ENCODE assay signal across 14 cellular contexts in the genomic region with DNA sequence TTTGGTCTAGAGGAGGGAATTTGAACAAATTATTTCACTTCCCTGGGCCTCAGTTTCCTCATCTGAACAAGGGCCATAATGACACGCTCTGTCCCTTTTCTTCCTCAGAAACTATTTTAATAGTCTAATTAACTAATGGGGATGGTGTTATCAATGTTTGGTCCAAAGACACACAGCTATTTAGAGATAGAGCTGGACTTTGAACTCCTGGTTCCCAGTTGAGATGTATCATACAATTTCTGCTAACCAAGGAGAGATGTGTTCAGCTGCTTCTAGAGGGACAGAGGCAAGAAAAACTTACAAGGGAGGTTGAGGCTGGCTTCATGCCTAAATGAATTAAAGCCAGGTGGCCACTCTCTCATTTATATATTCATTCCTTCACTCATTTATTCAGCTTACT.
DNase-seq lines count a peak whose midpoint lies in the region; ATAC-seq, FAIRE-seq and TF ChIP-seq lines count a peak whose summit lies in the region.
"Had no signal": no experiment of that assay in that cellular context is flagged by ENCODE, and none has a peak within 500 bp of the region (broad histone marks: within the 10 kb centered on the region; RNA-seq: fewer than 3 reads in every experiment).

No MANE protein-coding gene starts in this region.

- no peaks in the 10 kb centered on the region for H3K79me1 ChIP-seq in mesendoderm (ENCODE audit: low read length)

- H3K23ac ChIP-seq in mesendoderm (ENCODE audit: low read length): no peak overlapping the region

- H3K79me2 ChIP-seq in astrocyte (ENCODE audit: insufficient read depth, low read length) (no peaks in the 10 kb centered on the region), mesendoderm (ENCODE audit: control insufficient read depth, insufficient read depth, low read length) (no peaks in the 10 kb centered on the region), smooth muscle cell (ENCODE audit: low read depth) (no peaks in the 10 kb centered on the region)

- H4K5ac ChIP-seq in mesendoderm (ENCODE audit: low read length): no peak overlapping the region

- POLR2A ChIA-PET in HEK293 (lab: Yijun Ruan, JAX): interaction anchor here (0.7 to 0.9 kb wide), 2 partner anchors 89 to 91 kb away, joined by 3 to 4 read pairs; a partner anchor contains a TSS

- H2BK120ac ChIP-seq in mesendoderm (ENCODE audit: low read depth, low read length): no peak overlapping the region

- no peak overlapping the region for H3K18ac ChIP-seq in mesendoderm (ENCODE audit: low read length)

- no peaks in the 10 kb centered on the region for H3K9me3 ChIP-seq in HEK293 (ENCODE audit: control insufficient read depth, insufficient read depth, low read depth, low read length)
- no peaks in the 10 kb centered on the region for H3K9me3 ChIP-seq in astrocyte (ENCODE audit: insufficient read depth, low read depth, low read length)
- H3K9me3 ChIP-seq in smooth muscle cell (replicated peaks; ENCODE audit: low read depth): no peaks in the 10 kb centered on the region
- H3K9me3 ChIP-seq: lower lobe of right lung, ovary, thyroid gland had no signal

- ATAC-seq in HG03159 (IDR thresholded peaks at IDR 0.05; ENCODE audit: unreplicated experiment): no peak

- H3K27me3 ChIP-seq in astrocyte (ENCODE audit: insufficient read depth, low read length) (no peaks in the 10 kb centered on the region), mesendoderm (ENCODE audit: insufficient read depth, low read length, poor library complexity) (no peaks in the 10 kb centered on the region), smooth muscle cell (ENCODE audit: low read depth) (no peaks in the 10 kb centered on the region)
- H3K27me3 ChIP-seq: brain microvascular endothelial cell, ovary, thyroid gland had no signal

- peaks cover 8% of the 10 kb centered on the region for H3K4me1 Mint-ChIP-seq in astrocyte (ENCODE audit: low read depth, unreplicated experiment)

- peaks cover 4% of the 10 kb centered on the region for H3F3A ChIP-seq in smooth muscle cell (ENCODE audit: low read depth)

- no peak overlapping the region for H2BK15ac ChIP-seq in mesendoderm (replicated peaks; ENCODE audit: low read depth)

- no peaks in the 10 kb centered on the region for H4K20me1 ChIP-seq in astrocyte (ENCODE audit: insufficient read depth, low read length)
- no peaks in the 10 kb centered on the region for H4K20me1 ChIP-seq in smooth muscle cell (ENCODE audit: low read depth)

- H4K8ac ChIP-seq in mesendoderm (ENCODE audit: low read depth, low read length): no peak overlapping the region

- H3K56ac ChIP-seq in mesendoderm (ENCODE audit: low read length): no peak overlapping the region

- no peak overlapping the region for H3K4me3 Mint-ChIP-seq in astrocyte (ENCODE audit: unreplicated experiment)
- H3K4me3 Mint-ChIP-seq: activated naive CD8-positive, alpha-beta T cell treated with anti-CD3 and anti-CD28 coated beads, Interleukin-2, amount 50 U/mL, for 24 hours had no signal

- H3K27ac ChIP-seq in HEK293 (ENCODE audit: extremely low read depth, low read depth, low read length): no peak overlapping the region
- H3K27ac ChIP-seq in astrocyte (ENCODE audit: low read depth, low read length): no peak overlapping the region
- H3K27ac ChIP-seq in mesendoderm (ENCODE audit: low read depth, low read length): no peak overlapping the region
- H3K27ac ChIP-seq in smooth muscle cell (ENCODE audit: low read depth): no peak overlapping the region
- H3K27ac ChIP-seq: brain microvascular endothelial cell, lower lobe of right lung, ovary had no signal

- H3K27ac Mint-ChIP-seq in astrocyte (ENCODE audit: unreplicated experiment): no peak overlapping the region
- H3K27ac Mint-ChIP-seq: activated naive CD8-positive, alpha-beta T cell treated with anti-CD3 and anti-CD28 coated beads, Interleukin-2, amount 50 U/mL, for 24 hours; CD4-positive, alpha-beta memory T cell had no signal

- no peak overlapping the region for H2AK5ac ChIP-seq in mesendoderm (ENCODE audit: low read length)

- H3K4me1 ChIP-seq in HEK293 (ENCODE audit: control insufficient read depth, insufficient read depth, low read length) (peaks cover 3% of the 10 kb centered on the region; the same call in 1 of the 2 replicates), astrocyte (ENCODE audit: insufficient read depth, low read length) (peaks cover 6% of the 10 kb centered on the region), mesendoderm (ENCODE audit: control insufficient read depth, low read depth, low read length) (peaks cover 3% of the 10 kb centered on the region), smooth muscle cell (ENCODE audit: low read depth) (no peaks in the 10 kb centered on the region)
- H3K4me1 ChIP-seq: lower lobe of right lung had no signal

- peak overlapping the region; percentile 39 for H3K4ac ChIP-seq in mesendoderm (ENCODE audit: low read depth, low read length)

- H3K36me3 ChIP-seq in HEK293 (ENCODE audit: control insufficient read depth in 2 of 2, insufficient read depth in 1 of 2, low read length in 2 of 2) (no peaks in the 10 kb centered on the region), astrocyte (ENCODE audit: insufficient read depth, low read length) (no peaks in the 10 kb centered on the region), mesendoderm (ENCODE audit: control insufficient read depth, insufficient read depth, low read length) (no peaks in the 10 kb centered on the region), smooth muscle cell (ENCODE audit: low read depth) (no peaks in the 10 kb centered on the region)
- H3K36me3 ChIP-seq: brain microvascular endothelial cell, lower lobe of right lung, ovary, thyroid gland had no signal

- peaks cover 2% of the 10 kb centered on the region for H3K9me3 Mint-ChIP-seq in astrocyte (ENCODE audit: unreplicated experiment)
- H3K9me3 Mint-ChIP-seq: activated naive CD8-positive, alpha-beta T cell treated with anti-CD3 and anti-CD28 coated beads, Interleukin-2, amount 50 U/mL, for 24 hours; CD4-positive, alpha-beta memory T cell had no signal

- no peak for FAIRE-seq in astrocyte (lab: Jason Lieb, UNC)

- H3K4me2 ChIP-seq in astrocyte (ENCODE audit: low read length) (peak overlapping the region; percentile 76), mesendoderm (ENCODE audit: low read length) (no peak overlapping the region), smooth muscle cell (no peak overlapping the region)

- H3K4me3 ChIP-seq in HEK293 (ENCODE audit: low read depth, low read length): no peak overlapping the region
- H3K4me3 ChIP-seq in astrocyte (ENCODE audit: insufficient read depth, low read depth, low read length): no peak overlapping the region
- no peak overlapping the region for H3K4me3 ChIP-seq in mesendoderm (ENCODE audit: low read length)
- no peak overlapping the region for H3K4me3 ChIP-seq in smooth muscle cell
- H3K4me3 ChIP-seq: lower lobe of right lung, ovary, thyroid gland had no signal

- TF ChIP-seq CTCF in HEK293 (tag by site-specific recombination; IDR thresholded peaks at IDR 0.05) (no peak), astrocyte (IDR thresholded peaks at IDR 0.05; ENCODE audit: insufficient read depth, low read depth, low read length) (no peak), smooth muscle cell (IDR thresholded peaks at IDR 0.05; ENCODE audit: borderline replicate concordance, insufficient read depth, poor library complexity, severe bottlenecking) (no peak)

- no peaks in the 10 kb centered on the region for H3K27me3 Mint-ChIP-seq in astrocyte (ENCODE audit: low read depth, unreplicated experiment)

- H3K9ac ChIP-seq in astrocyte (ENCODE audit: low read length) (no peak overlapping the region), mesendoderm (ENCODE audit: low read length) (no peak overlapping the region), smooth muscle cell (ENCODE audit: low read depth) (no peak overlapping the region)

- no peaks in the 10 kb centered on the region for H3K36me3 Mint-ChIP-seq in astrocyte (ENCODE audit: low read depth, unreplicated experiment)
- H3K36me3 Mint-ChIP-seq: CD4-positive, alpha-beta memory T cell had no signal

- H2AFZ ChIP-seq in astrocyte (ENCODE audit: low read depth, low read length) (peak overlapping the region; percentile 73), smooth muscle cell (ENCODE audit: low read depth) (peak overlapping the region; percentile 91)

- no peak overlapping the region for H2BK5ac ChIP-seq in mesendoderm (ENCODE audit: low read length)

- DNase-seq in astrocyte (ENCODE audit: low read depth) (no peak), mesendoderm (no peak), smooth muscle cell (lab: John Stamatoyannopoulos, UW; ENCODE audit: unreplicated experiment) (no peak), GM19240 (ENCODE audit: insufficient read length, low spot score) (no peak), hippocampal formation (lab: John Stamatoyannopoulos, UW) (no peak)
- no peak for DNase-seq in activated CD4-positive, alpha-beta T cell treated with anti-CD3 and anti-CD28 coated beads, Interleukin-2, amount 50 U/mL, for 1 hour

- CTCF ChIA-PET in HEK293 (lab: Yijun Ruan, JAX): interaction anchor here (0.5 to 3.4 kb wide), 27 partner anchors 11 to 219 kb away, joined by 3 to 27 read pairs (median 4); no protein-coding TSS in a partner anchor

- WGBS in mesendoderm (ENCODE audit: extremely low coverage, insufficient coverage, low lambda C conversion rate): no CpG with 5 or more reads among the region's 1 CpG
- WGBS in smooth muscle cell (ENCODE audit: low lambda C conversion rate): 96% methylated on average over 1 of the region's 1 CpG

TF ChIP-seq in HEK293, 187 proteins besides CTCF, POLR2A, EP300 and RAD21 (continues in another document):
- TF ChIP-seq ZNF202 (tag by site-specific recombination; IDR thresholded peaks at IDR 0.05; ENCODE audit: borderline replicate concordance) (no peak), YY1 (tag by site-specific recombination; IDR thresholded peaks at IDR 0.05) (no peak), ZNF664 (tag by site-specific recombination; IDR thresholded peaks at IDR 0.05) (0 out of 2 replicates have a peak, but pooled peaks have one; percentile 16), ZBTB20 (tag by site-specific recombination; IDR thresholded peaks at IDR 0.05) (no peak)
- TF ChIP-seq, protein P1, sequence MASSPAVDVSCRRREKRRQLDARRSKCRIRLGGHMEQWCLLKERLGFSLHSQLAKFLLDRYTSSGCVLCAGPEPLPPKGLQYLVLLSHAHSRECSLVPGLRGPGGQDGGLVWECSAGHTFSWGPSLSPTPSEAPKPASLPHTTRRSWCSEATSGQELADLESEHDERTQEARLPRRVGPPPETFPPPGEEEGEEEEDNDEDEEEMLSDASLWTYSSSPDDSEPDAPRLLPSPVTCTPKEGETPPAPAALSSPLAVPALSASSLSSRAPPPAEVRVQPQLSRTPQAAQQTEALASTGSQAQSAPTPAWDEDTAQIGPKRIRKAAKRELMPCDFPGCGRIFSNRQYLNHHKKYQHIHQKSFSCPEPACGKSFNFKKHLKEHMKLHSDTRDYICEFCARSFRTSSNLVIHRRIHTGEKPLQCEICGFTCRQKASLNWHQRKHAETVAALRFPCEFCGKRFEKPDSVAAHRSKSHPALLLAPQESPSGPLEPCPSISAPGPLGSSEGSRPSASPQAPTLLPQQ (tag by site-specific recombination; IDR thresholded peaks at IDR 0.05): no peak
